30 cellular contexts compared by ENCODE assay signal in the genomic region with DNA sequence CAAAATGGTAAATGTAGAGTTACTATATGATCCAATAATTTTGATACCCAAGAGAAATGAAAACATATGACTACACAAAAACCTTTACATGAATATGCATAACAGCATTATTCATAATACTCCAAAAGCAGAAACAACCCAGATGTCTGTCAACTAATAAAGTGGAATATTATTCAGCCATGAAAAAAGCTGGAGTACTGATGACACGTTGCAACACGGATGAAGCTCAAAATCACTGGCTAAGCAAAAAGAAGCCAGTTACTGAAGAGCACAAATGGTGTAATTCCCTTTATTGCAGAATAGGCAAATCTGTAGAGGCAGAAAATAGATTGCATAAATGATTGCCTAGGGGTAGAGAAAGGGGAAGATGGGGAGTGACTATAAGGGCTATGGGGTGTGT.
"Had no signal": no experiment of that assay in that cellular context is flagged by ENCODE, and none has a peak within 500 bp of the region (broad histone marks: within the 10 kb centered on the region; RNA-seq: fewer than 3 reads in every experiment).

No MANE protein-coding gene starts in this region.

- H3K4me1 ChIP-seq: adrenal gland, breast epithelium, SJCRH30 had no signal

- H3K27ac ChIP-seq: adrenal gland, body of pancreas, breast epithelium, coronary artery, PC-9, RWPE1, SJCRH30, SK-N-MC had no signal

- DNase-seq: activated CD4-positive, alpha-beta T cell treated with anti-CD3 and anti-CD28 coated beads, Interleukin-2, amount 10 ng/mL, durations not matched to agents 24 days and 14 days; activated CD4-positive, alpha-beta T cell treated with anti-CD3 and anti-CD28 coated beads, Interleukin-2, amount 50 U/mL, for 4 hours; activated CD8-positive, alpha-beta T cell treated with anti-CD3 and anti-CD28 coated beads for 36 hours; activated gamma-delta T cell; activated naive CD4-positive, alpha-beta T cell treated with Interleukin-2 at 50 U/mL for 16 hours; activated T-cell treated with anti-CD3 and anti-CD28 coated beads, Interleukin-2, amount 50 U/mL, for 24 hours; adrenal gland; body of pancreas; NCI-H1092 treated with DMSO at 0.1 percent for 48 hours; NCI-H1417; NCI-H146; NCI-H187; NCI-H2029 treated with DMSO at 0.1 percent for 48 hours; NCI-H2107; NCI-H2171; NCI-H510A; NCI-H526; NCI-H748 treated with DMSO at 0.1 percent for 48 hours; NK-92 treated with Interleukin-12 subunit alpha and Interleukin-12 subunit beta, amount 100 ng/mL, for 24 hours; PC-9; SJCRH30 had no signal

- H2AFZ ChIP-seq: PC-9 had no signal

- H3K4me2 ChIP-seq: PC-9 had no signal

- H3K27me3 ChIP-seq: adrenal gland, body of pancreas, breast epithelium, SJCRH30 had no signal

- H3K36me3 ChIP-seq: adrenal gland, breast epithelium, SJCRH30 had no signal

- FAIRE-seq: astrocyte, RCC 7860, TTC549 had no signal

- ATAC-seq: activated CD8-positive, alpha-beta T cell treated with anti-CD3 and anti-CD28 coated beads for 36 hours; activated naive CD4-positive, alpha-beta T cell treated with anti-CD3 and anti-CD28 coated beads, Interleukin-2, amount 50 U/mL, for 72 hours; body of pancreas; Right ventricle myocardium inferior had no signal

- H3K9me3 ChIP-seq: adrenal gland, body of pancreas, breast epithelium, SJCRH30 had no signal

- H3K4me3 ChIP-seq: adrenal gland, body of pancreas, breast epithelium, coronary artery, PC-9, SJCRH30, SK-N-MC had no signal
